ENCODE assay signal across 1 cellular context in the genomic region with DNA sequence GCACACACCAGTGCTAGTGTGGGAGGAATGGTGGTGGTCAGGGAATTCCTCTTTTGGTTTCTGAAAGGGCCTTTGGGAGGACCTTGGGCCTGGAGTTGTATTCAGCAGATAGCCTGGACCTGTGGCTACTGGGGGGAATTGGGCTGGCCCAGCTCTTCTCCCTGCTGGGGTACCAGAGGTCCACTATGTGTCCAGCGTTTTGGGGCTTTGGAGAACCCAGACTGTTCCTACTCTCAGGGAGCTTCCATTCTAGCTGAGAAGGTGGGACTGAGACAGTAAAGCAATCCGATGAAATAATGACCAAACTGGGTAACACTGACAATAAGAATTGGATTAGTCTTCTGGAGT.
TF ChIP-seq lines count a peak whose summit lies in the region.

No MANE protein-coding gene starts in this region.

TF ChIP-seq in HCT116, 20 proteins besides CTCF, POLR2A, EP300 and RAD21 (continued from another document):
- TF ChIP-seq ZBTB33 (IDR thresholded peaks at IDR 0.05; ENCODE audit: extremely low read depth, insufficient replicate concordance, low read length) (no peak), SIN3A (IDR thresholded peaks at IDR 0.05; ENCODE audit: low read depth) (no peak), FOSL1 (IDR thresholded peaks at IDR 0.05; ENCODE audit: low read depth) (no peak), ELF1 (IDR thresholded peaks at IDR 0.05; ENCODE audit: borderline replicate concordance, low read depth) (no peak), SP1 (IDR thresholded peaks at IDR 0.05; ENCODE audit: low read depth) (no peak), YY1 (IDR thresholded peaks at IDR 0.05; ENCODE audit: extremely low read depth, insufficient replicate concordance, low read depth, low read length) (no peak), CEBPB (IDR thresholded peaks at IDR 0.05; ENCODE audit: low read depth) (no peak)
- TF ChIP-seq, protein P1, sequence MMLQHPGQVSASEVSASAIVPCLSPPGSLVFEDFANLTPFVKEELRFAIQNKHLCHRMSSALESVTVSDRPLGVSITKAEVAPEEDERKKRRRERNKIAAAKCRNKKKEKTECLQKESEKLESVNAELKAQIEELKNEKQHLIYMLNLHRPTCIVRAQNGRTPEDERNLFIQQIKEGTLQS (IDR thresholded peaks at IDR 0.05), result no peak
